8 cellular contexts compared by ENCODE assay signal in genomic region chr6:30357678-30358339, GRCh38. TPM values are rescaled to one million over a fixed set of nuclear protein-coding genes. Genes with fewer than 3 reads are reported as not detected.
DNase-seq lines count a peak whose midpoint lies in the region; ATAC-seq, FAIRE-seq and TF ChIP-seq lines count a peak whose summit lies in the region.

No MANE protein-coding gene starts in this region.

- DNase-seq in NCI-H1417 (lab: John Stamatoyannopoulos, UW) = peak; percentile 17 to 76 (median 39)
- DNase-seq in NCI-H1417 treated with DMSO at 0.1 percent for 48 hours (lab: John Stamatoyannopoulos, UW) = no peak
- DNase-seq in NCI-H2029 treated with DMSO at 0.1 percent for 48 hours (lab: John Stamatoyannopoulos, UW) = peak; percentile 29
- DNase-seq in cerebellum (ENCODE audit: low spot score) = peak; percentile 83
- DNase-seq in keratinocyte (ENCODE audit: low read depth, low spot score) = no peak
- peak; percentile 13 to 27 (median 19) for DNase-seq in stimulated activated CD4-positive, alpha-beta T cell treated with anti-CD3 and anti-CD28 coated beads, Interleukin-12 subunit alpha, Interleukin-12 subunit beta, amount 100 ng/mL, for 48 hours (ENCODE audit: low read depth in 2 of 3, low spot score in 1 of 3)

- H2AFZ ChIP-seq in keratinocyte (ENCODE audit: control insufficient read depth, low read length) = peak overlapping the region; percentile 83

- H4K20me1 ChIP-seq in keratinocyte (ENCODE audit: control insufficient read depth, extremely low read depth, insufficient read depth, low read length) = no peaks in the 10 kb centered on the region

- H3K9me1 ChIP-seq in keratinocyte (ENCODE audit: control insufficient read depth, extremely low read depth, insufficient read depth, low read length) = no peaks in the 10 kb centered on the region

- H3K4me3 ChIP-seq in WI38 (ENCODE audit: low read depth, low read length) (peak overlapping the region; percentile 53), keratinocyte (ENCODE audit: control insufficient read depth in 2 of 3, extremely low read depth in 1 of 3, insufficient read depth in 2 of 3, low read depth in 1 of 3, low read length in 3 of 3) (peak overlapping the region; percentile 27 to 76 (median 41))

- TF ChIP-seq CTCF in WI38 (IDR thresholded peaks at IDR 0.05; ENCODE audit: low read depth, low read length) (peak; percentile 83), keratinocyte (optimal IDR thresholded peaks at IDR 0.05 in 1 of 3, IDR thresholded peaks at IDR 0.05 in 1 of 3, conservative IDR thresholded peaks at IDR 0.05 in 1 of 3; ENCODE audit: extremely low read depth in 1 of 3, insufficient read depth in 2 of 3, low read length in 3 of 3) (peak; percentile 50 to 79 (median 68))

- peak overlapping the region; percentile 93 for H3K4me2 ChIP-seq in keratinocyte (ENCODE audit: control insufficient read depth, extremely low read depth, insufficient read depth, low read depth, low read length)

- H3K36me3 ChIP-seq in keratinocyte (ENCODE audit: control insufficient read depth in 2 of 2, extremely low read depth in 1 of 2, insufficient read depth in 2 of 2, low read length in 2 of 2) = no peaks in the 10 kb centered on the region

- no peak for FAIRE-seq in keratinocyte (lab: Jason Lieb, UNC)

- H3K79me2 ChIP-seq in keratinocyte (ENCODE audit: control insufficient read depth, insufficient read depth, low read length) = no peaks in the 10 kb centered on the region

- no peak for ATAC-seq in HG02678 (IDR thresholded peaks at IDR 0.05; ENCODE audit: unreplicated experiment)

- peak overlapping the region; percentile 7 for H3K9ac ChIP-seq in keratinocyte (ENCODE audit: control insufficient read depth, extremely low read depth, insufficient read depth, low read length)

- peaks cover 4% of the 10 kb centered on the region for H3K4me1 ChIP-seq in keratinocyte (ENCODE audit: control insufficient read depth, extremely low read depth, insufficient read depth, low read length)

- dilution Hi-C loops in keratinocyte (cut with MboI; ENCODE audit: extremely low pct_ligation_motif_present, low sequenced_read_pairs) = no loop called here

- H3K9me3 ChIP-seq in keratinocyte (ENCODE audit: control insufficient read depth, low read depth, low read length) = no peaks in the 10 kb centered on the region

- no peak overlapping the region for H3K27ac ChIP-seq in keratinocyte (ENCODE audit: control insufficient read depth, insufficient read depth, low read length)

- peaks cover 37% of the 10 kb centered on the region for H3K27me3 ChIP-seq in keratinocyte (ENCODE audit: control insufficient read depth, extremely low read depth, insufficient read depth, low read length)

RNA-seq across cellular contexts. Expression of gene RPP21, which starts 12.9 kb away (rescaled TPM):
- total RNA-seq in cerebellum = 12.6 TPM
- 25.7 to 40.5 TPM (median 26.8 TPM) in 3 replicates for polyA plus RNA-seq in keratinocyte
- 11.4 TPM for polyA plus RNA-seq in keratinocyte (2011; ENCODE audit: low read depth)
- 16.8 and 42.1 TPM in 2 replicates for polyA plus RNA-seq in keratinocyte (2011; cell fraction: cytosol; rRNA removed)
- polyA plus RNA-seq in keratinocyte (2011; cell fraction: nucleus; rRNA removed) = 24.3 and 31.3 TPM in 2 replicates
- polyA plus RNA-seq in keratinocyte (2012; ENCODE audit: low replicate concordance) = 43.3 and 61.2 TPM in 2 replicates
- polyA minus RNA-seq in keratinocyte = 5.8 to 24.4 TPM (median 11.1 TPM) in 3 replicates
- 28.8 TPM for polyA minus RNA-seq in keratinocyte (2011; cell fraction: cytosol; rRNA and poly(A)+ RNA removed)
- polyA minus RNA-seq in keratinocyte (2011; cell fraction: nucleus; rRNA and poly(A)+ RNA removed) = 2.7 and 5.9 TPM in 2 replicates

RNA-seq across cellular contexts. Expression of gene TRIM39, which starts 31.1 kb away (rescaled TPM):
- 7.3 TPM for total RNA-seq in cerebellum
- 6.4 to 7.9 TPM (median 7.4 TPM) in 3 replicates for polyA plus RNA-seq in keratinocyte
- 15.0 TPM for polyA plus RNA-seq in keratinocyte (2011; ENCODE audit: low read depth)
- polyA plus RNA-seq in keratinocyte (2011; cell fraction: cytosol; rRNA removed) = 5.9 and 6.5 TPM in 2 replicates
- 15.6 and 17.0 TPM in 2 replicates for polyA plus RNA-seq in keratinocyte (2011; cell fraction: nucleus; rRNA removed)
- polyA plus RNA-seq in keratinocyte (2012; ENCODE audit: low replicate concordance) = 6.7 and 8.1 TPM in 2 replicates
- polyA minus RNA-seq in keratinocyte = 5.6 to 7.9 TPM (median 6.3 TPM) in 3 replicates
- 3.5 TPM for polyA minus RNA-seq in keratinocyte (2011; cell fraction: cytosol; rRNA and poly(A)+ RNA removed)
- 5.7 and 6.3 TPM in 2 replicates for polyA minus RNA-seq in keratinocyte (2011; cell fraction: nucleus; rRNA and poly(A)+ RNA removed)

Comparison
In these comparisons a context has a peak if more than half of its experiments do, and no peak if none do; other contexts are left out.
1. DNase-seq: peak in NCI-H1417 (3 of 3), NCI-H2029 treated with DMSO at 0.1 percent for 48 hours (single experiment), cerebellum (single experiment) and stimulated activated CD4-positive, alpha-beta T cell treated with anti-CD3 and anti-CD28 coated beads, Interleukin-12 subunit alpha, Interleukin-12 subunit beta, amount 100 ng/mL, for 48 hours (3 of 3); none in NCI-H1417 treated with DMSO at 0.1 percent for 48 hours (single experiment) and keratinocyte (single experiment).